ENCODE assay signal across 9 cellular contexts in genomic region chr1:41802532-41803501, GRCh38.
DNase-seq lines count a peak whose midpoint lies in the region; ATAC-seq, FAIRE-seq and TF ChIP-seq lines count a peak whose summit lies in the region.
"Had no signal": no experiment of that assay in that cellular context is flagged by ENCODE, and none has a peak within 500 bp of the region (broad histone marks: within the 10 kb centered on the region; RNA-seq: fewer than 3 reads in every experiment).

No MANE protein-coding gene starts in this region.

- intact Hi-C loops in pancreas (cut with DNase I), result no loop called here

- no peak overlapping the region for H3K4me3 ChIP-seq in choroid plexus epithelial cell (ENCODE audit: low read depth, low read length)
- no peak overlapping the region for H3K4me3 ChIP-seq in pancreas

- H3K27ac Mint-ChIP-seq in activated T-cell treated with anti-CD3 and anti-CD28 coated beads, Interleukin-2, amount 50 U/mL, for 72 hours, result peak overlapping the region; percentile 72

- H3K27ac ChIP-seq in pancreas, result no peak overlapping the region
- H3K27ac ChIP-seq: VCaP had no signal

- WGBS in pancreas, 2 donors, result 84 to 85% methylated on average over 4 of the region's 4 CpGs

- no peaks in the 10 kb centered on the region for H3K27me3 Mint-ChIP-seq in activated T-cell treated with anti-CD3 and anti-CD28 coated beads, Interleukin-2, amount 50 U/mL, for 72 hours (ENCODE audit: low read depth)

- TF ChIP-seq CTCF in choroid plexus epithelial cell (conservative IDR thresholded peaks at IDR 0.05; ENCODE audit: low read depth, low read length), result no peak
- no peak for TF ChIP-seq CTCF in pancreas (IDR thresholded peaks at IDR 0.05)

- ATAC-seq in activated T-cell treated with anti-CD3 and anti-CD28 coated beads, Interleukin-2, amount 50 U/mL, for 72 hours (replicated peaks in 1 of 2), result peak in 1 of 2 donors; percentile 3
- ATAC-seq in pancreas (peak in 3 of 4 donors; percentile 55 to 87 (median 85)), HG03095 (IDR thresholded peaks at IDR 0.05; ENCODE audit: unreplicated experiment) (no peak), GM21576 (IDR thresholded peaks at IDR 0.05; ENCODE audit: unreplicated experiment) (no peak)

- H3K36me3 ChIP-seq in pancreas, result no peaks in the 10 kb centered on the region

- H3K4me3 Mint-ChIP-seq in activated T-cell treated with anti-CD3 and anti-CD28 coated beads, Interleukin-2, amount 50 U/mL, for 72 hours, result peak overlapping the region; percentile 48 to 59

- DNase-seq in activated T-cell treated with anti-CD3 and anti-CD28 coated beads, Interleukin-2, amount 50 U/mL, for 72 hours, result peak in 1 of 2 donors; percentile 19
- DNase-seq in activated T-cell treated with anti-CD3 and anti-CD28 coated beads for 4 hours (no peak), NCI-H69 (lab: John Stamatoyannopoulos, UW) (peak; percentile 81), choroid plexus epithelial cell (ENCODE audit: low read depth) (peak; percentile 14), pancreas (peak in 1 of 6 donors; percentile 54), NCI-H2107 (lab: John Stamatoyannopoulos, UW) (no peak)

- no peaks in the 10 kb centered on the region for H3K27me3 ChIP-seq in pancreas

- H3K4me1 Mint-ChIP-seq in activated T-cell treated with anti-CD3 and anti-CD28 coated beads, Interleukin-2, amount 50 U/mL, for 72 hours (ENCODE audit: low read depth), result peaks cover 83% of the 10 kb centered on the region

- no peaks in the 10 kb centered on the region for H3K36me3 Mint-ChIP-seq in activated T-cell treated with anti-CD3 and anti-CD28 coated beads, Interleukin-2, amount 50 U/mL, for 72 hours (ENCODE audit: insufficient read depth in 2 of 2)

- no peaks in the 10 kb centered on the region for H3K9me3 Mint-ChIP-seq in activated T-cell treated with anti-CD3 and anti-CD28 coated beads, Interleukin-2, amount 50 U/mL, for 72 hours

- no peaks in the 10 kb centered on the region for H3K4me1 ChIP-seq in pancreas

- no peak for FAIRE-seq in pancreas (lab: Jason Lieb, UNC)

- H3K9me3 ChIP-seq in pancreas, result no peaks in the 10 kb centered on the region

Comparison
In these comparisons a context has a peak if more than half of its experiments do, and no peak if none do; other contexts are left out.
1. ATAC-seq: peak in pancreas (3 of 4); none in HG03095 (single experiment) and GM21576 (single experiment).
2. DNase-seq: peak in NCI-H69 (single experiment) and choroid plexus epithelial cell (single experiment); none in activated T-cell treated with anti-CD3 and anti-CD28 coated beads for 4 hours (single experiment) and NCI-H2107 (single experiment).